8 cellular contexts compared by ENCODE assay signal in genomic region chr2:230614913-230615332, GRCh38.
A peak's percentile ranks its signal among the peaks of the same experiment; 100 is the strongest.
DNase-seq lines count a peak whose midpoint lies in the region; ATAC-seq lines count a peak whose summit lies in the region.

No MANE protein-coding gene starts in this region.

- peak; percentile 82 for ATAC-seq in GM19035 (IDR thresholded peaks at IDR 0.05; ENCODE audit: unreplicated experiment)
- ATAC-seq in HG02885 (IDR thresholded peaks at IDR 0.05; ENCODE audit: poor library complexity, unreplicated experiment): peak; percentile 86

- DNase-seq in activated CD4-positive, alpha-beta T cell treated with anti-CD3 and anti-CD28 coated beads for 48 hours: peak; percentile 78
- DNase-seq in stimulated activated CD4-positive, alpha-beta T cell treated with anti-CD3 and anti-CD28 coated beads, TNF-alpha, amount 100 ng/mL, for 24 hours (ENCODE audit: low read depth in 3 of 3): peak; percentile 21 to 63 (median 26)
- DNase-seq in AG08396 (ENCODE audit: low spot score): no peak
- no peak for DNase-seq in SK-N-DZ (ENCODE audit: low spot score)
- no peak for DNase-seq in DMS79 (lab: John Stamatoyannopoulos, UW)
- no peak for DNase-seq in NCI-H2171 (lab: John Stamatoyannopoulos, UW)

Comparison
In these comparisons a context has a peak if more than half of its experiments do, and no peak if none do; other contexts are left out.
1. DNase-seq: peak in activated CD4-positive, alpha-beta T cell treated with anti-CD3 and anti-CD28 coated beads for 48 hours (single experiment) and stimulated activated CD4-positive, alpha-beta T cell treated with anti-CD3 and anti-CD28 coated beads, TNF-alpha, amount 100 ng/mL, for 24 hours (3 of 3); none in AG08396 (single experiment), SK-N-DZ (single experiment), DMS79 (single experiment) and NCI-H2171 (single experiment).